1 cellular context compared by ENCODE assay signal in the genomic region with DNA sequence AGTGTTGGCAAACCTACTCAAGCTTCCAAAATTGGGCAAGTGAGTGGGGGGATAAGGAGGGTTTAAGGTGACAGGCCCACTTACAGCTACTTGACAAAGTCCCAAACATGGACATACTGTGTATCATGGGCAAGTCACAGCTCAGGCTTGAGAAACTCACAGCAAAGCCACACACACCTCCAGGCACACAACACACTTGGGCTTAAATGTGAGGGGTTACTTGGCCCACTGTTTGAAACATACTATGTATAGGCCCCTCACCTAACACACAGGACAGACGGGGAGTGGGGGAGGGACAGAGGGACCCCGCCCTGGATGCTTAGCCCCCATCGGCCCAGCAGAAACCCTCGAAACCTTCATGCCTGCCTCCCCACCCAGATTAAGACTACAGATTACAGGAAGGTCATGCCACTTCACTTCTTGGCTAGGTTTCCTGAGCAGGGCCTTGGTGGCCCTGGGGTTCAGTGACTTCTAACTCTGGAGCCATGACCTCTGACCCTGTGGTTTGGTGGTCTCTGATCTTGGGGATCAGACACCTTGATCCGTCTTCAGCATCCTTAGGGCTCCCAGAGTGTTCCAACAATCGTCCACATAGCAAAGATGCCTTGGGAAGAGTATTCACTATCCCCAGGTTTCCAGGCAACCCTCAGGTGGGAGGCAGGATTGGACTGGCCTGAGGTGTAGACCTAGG.
TF ChIP-seq lines count a peak whose summit lies in the region.

No MANE protein-coding gene starts in this region.

TF ChIP-seq in H1, 55 proteins besides CTCF, POLR2A, EP300 and RAD21:
- no peak for TF ChIP-seq SIN3A (conservative IDR thresholded peaks at IDR 0.05 in 1 of 2, IDR thresholded peaks at IDR 0.05 in 1 of 2; ENCODE audit: low read depth in 1 of 2, low read length in 2 of 2)
